ENCODE assay signal across 1 cellular context in the genomic region with DNA sequence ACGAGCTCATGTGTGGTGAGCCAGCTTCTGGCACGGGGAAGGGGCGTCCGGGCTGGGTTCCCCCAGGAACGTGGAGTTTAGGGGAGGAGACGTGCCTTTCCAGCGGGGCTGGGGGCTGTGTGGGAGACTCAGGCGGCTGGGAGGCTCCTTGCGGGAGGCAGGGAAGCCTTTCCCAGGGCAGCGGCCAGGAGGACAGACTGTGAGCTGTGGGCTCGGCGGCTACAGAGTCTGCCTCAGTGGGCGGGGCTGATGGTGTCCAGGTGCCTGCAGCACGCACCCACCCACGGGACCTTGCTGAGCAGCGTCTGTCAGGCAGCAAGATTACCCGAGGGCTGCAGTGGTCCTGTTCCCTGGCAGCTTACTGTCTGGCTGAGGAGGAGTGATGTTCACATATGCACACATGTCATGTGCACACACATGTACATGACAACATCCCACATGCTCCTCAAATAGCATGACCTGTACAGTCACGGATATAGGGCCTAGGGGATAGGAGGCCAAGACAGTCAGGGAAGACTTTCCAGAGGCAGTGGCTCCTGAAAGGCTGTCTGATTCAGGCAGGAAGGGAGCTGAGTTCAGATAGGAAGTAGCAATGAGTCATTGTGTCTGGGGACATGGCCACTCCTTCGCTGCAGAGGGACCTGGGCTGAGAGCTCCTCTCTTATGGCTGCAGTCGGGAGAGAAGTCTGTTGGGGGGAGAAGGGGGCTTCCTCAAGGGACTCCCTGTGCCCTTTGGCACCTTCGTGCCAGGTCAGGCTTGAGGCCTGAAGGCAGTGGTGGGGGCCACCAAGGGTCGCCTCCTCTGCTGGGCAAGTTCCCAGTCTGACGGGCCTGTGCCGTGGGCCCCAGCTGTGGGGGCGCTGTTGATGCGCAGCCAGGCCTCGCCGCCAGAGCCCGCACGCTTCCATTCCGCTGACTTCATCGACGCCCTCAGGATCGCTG.
A peak's percentile ranks its signal among the peaks of the same experiment; 100 is the strongest.
TF ChIP-seq lines count a peak whose summit lies in the region.

No MANE protein-coding gene starts in this region.

TF ChIP-seq in HepG2, 621 proteins besides CTCF, POLR2A, EP300 and RAD21 (continued from another document):
- TF ChIP-seq, protein P1, sequence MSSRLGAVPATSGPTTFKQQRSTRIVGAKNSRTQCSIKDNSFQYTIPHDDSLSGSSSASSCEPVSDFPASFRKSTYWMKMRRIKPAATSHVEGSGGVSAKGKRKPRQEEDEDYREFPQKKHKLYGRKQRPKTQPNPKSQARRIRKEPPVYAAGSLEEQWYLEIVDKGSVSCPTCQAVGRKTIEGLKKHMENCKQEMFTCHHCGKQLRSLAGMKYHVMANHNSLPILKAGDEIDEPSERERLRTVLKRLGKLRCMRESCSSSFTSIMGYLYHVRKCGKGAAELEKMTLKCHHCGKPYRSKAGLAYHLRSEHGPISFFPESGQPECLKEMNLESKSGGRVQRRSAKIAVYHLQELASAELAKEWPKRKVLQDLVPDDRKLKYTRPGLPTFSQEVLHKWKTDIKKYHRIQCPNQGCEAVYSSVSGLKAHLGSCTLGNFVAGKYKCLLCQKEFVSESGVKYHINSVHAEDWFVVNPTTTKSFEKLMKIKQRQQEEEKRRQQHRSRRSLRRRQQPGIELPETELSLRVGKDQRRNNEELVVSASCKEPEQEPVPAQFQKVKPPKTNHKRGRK (CRISPR knock-in tag; IDR thresholded peaks at IDR 0.05) = no peak
- TF ChIP-seq TAF15 (IDR thresholded peaks at IDR 0.05; ENCODE audit: low read depth, low read length, poor library complexity, severe bottlenecking) (no peak), RBM22 (optimal IDR thresholded peaks at IDR 0.05; ENCODE audit: low read length) (peak; percentile 31), AGO2 (optimal IDR thresholded peaks at IDR 0.05; ENCODE audit: low read depth, low read length) (peak; percentile 3)
